Comparison of ENCODE assay signal across 9 cellular contexts in genomic region chr12:6465467-6466183, GRCh38. TPM values are rescaled to one million over a fixed set of nuclear protein-coding genes. Genes with fewer than 3 reads are reported as not detected.
DNase-seq lines count a peak whose midpoint lies in the region; ATAC-seq and TF ChIP-seq lines count a peak whose summit lies in the region.
"Had no signal": no experiment of that assay in that cellular context is flagged by ENCODE, and none has a peak within 500 bp of the region (broad histone marks: within the 10 kb centered on the region; RNA-seq: fewer than 3 reads in every experiment).

No MANE protein-coding gene starts in this region.

- peaks cover 79% of the 10 kb centered on the region for H3K4me1 Mint-ChIP-seq in T-helper 1 cell treated with Interleukin-12 subunit alpha and Interleukin-12 subunit beta and Interleukin-4 antibody, amounts not matched to agents 30 μg/mL and 1 μg/mL, for 36 hours (ENCODE audit: low read depth)
- peaks cover 10% of the 10 kb centered on the region for H3K4me1 Mint-ChIP-seq in endodermal cell

- ATAC-seq in HG03457 (IDR thresholded peaks at IDR 0.05; ENCODE audit: unreplicated experiment) = no peak
- no peak for ATAC-seq in GM21423 (IDR thresholded peaks at IDR 0.05; ENCODE audit: unreplicated experiment)

- H3K4me3 Mint-ChIP-seq in T-helper 1 cell treated with Interleukin-12 subunit alpha and Interleukin-12 subunit beta and Interleukin-4 antibody, amounts not matched to agents 30 μg/mL and 1 μg/mL, for 36 hours = no peak overlapping the region
- H3K4me3 Mint-ChIP-seq in endodermal cell = no peak overlapping the region

- peaks cover 79% of the 10 kb centered on the region for H3K4me1 ChIP-seq in DOHH2 (ENCODE audit: control insufficient read depth, low read length)
- H3K4me1 ChIP-seq in endodermal cell (ENCODE audit: control insufficient read depth, insufficient read depth, low read length) = no peaks in the 10 kb centered on the region

- H3K9me2 ChIP-seq in DOHH2 (replicated peaks; ENCODE audit: control insufficient read depth, low read length) = no peaks in the 10 kb centered on the region

- H3K9me3 ChIP-seq in DOHH2 (ENCODE audit: control insufficient read depth, insufficient read depth, low read length) (no peaks in the 10 kb centered on the region), endodermal cell (ENCODE audit: control insufficient read depth, low read length) (no peaks in the 10 kb centered on the region)

- H3K79me2 ChIP-seq in DOHH2 (ENCODE audit: control insufficient read depth, low read length) = peaks cover 72% of the 10 kb centered on the region

- H3K9ac ChIP-seq in endodermal cell (ENCODE audit: extremely low read depth, low read length, poor library complexity, severe bottlenecking) = no peak overlapping the region

- no peaks in the 10 kb centered on the region for H4K20me1 ChIP-seq in DOHH2 (ENCODE audit: control insufficient read depth, insufficient read depth, low read depth, low read length)

- H3K27ac Mint-ChIP-seq in T-helper 1 cell treated with Interleukin-12 subunit alpha and Interleukin-12 subunit beta and Interleukin-4 antibody, amounts not matched to agents 30 μg/mL and 1 μg/mL, for 36 hours = peak overlapping the region; percentile 68
- H3K27ac Mint-ChIP-seq in endodermal cell = no peak overlapping the region

- DNase-seq in NAMALWA (ENCODE audit: low spot score) = peak; percentile 80
- DNase-seq in endodermal cell = peak; percentile 90
- DNase-seq in middle frontal gyrus (ENCODE audit: extremely low spot score, low spot score) = peak; percentile 42
- DNase-seq: left cardiac atrium had no signal

- no peaks in the 10 kb centered on the region for H3K9me3 Mint-ChIP-seq in T-helper 1 cell treated with Interleukin-12 subunit alpha and Interleukin-12 subunit beta and Interleukin-4 antibody, amounts not matched to agents 30 μg/mL and 1 μg/mL, for 36 hours
- H3K9me3 Mint-ChIP-seq in endodermal cell = no peaks in the 10 kb centered on the region

- peak overlapping the region; percentile 17 for H3K4me2 ChIP-seq in DOHH2 (ENCODE audit: low read length)

- peaks cover 78% of the 10 kb centered on the region for H3K36me3 Mint-ChIP-seq in T-helper 1 cell treated with Interleukin-12 subunit alpha and Interleukin-12 subunit beta and Interleukin-4 antibody, amounts not matched to agents 30 μg/mL and 1 μg/mL, for 36 hours (ENCODE audit: low read depth)
- peaks cover 62% of the 10 kb centered on the region for H3K36me3 Mint-ChIP-seq in endodermal cell (ENCODE audit: low read depth)

- no peaks in the 10 kb centered on the region for H3K27me3 Mint-ChIP-seq in T-helper 1 cell treated with Interleukin-12 subunit alpha and Interleukin-12 subunit beta and Interleukin-4 antibody, amounts not matched to agents 30 μg/mL and 1 μg/mL, for 36 hours (ENCODE audit: low read depth)
- peaks cover 5% of the 10 kb centered on the region for H3K27me3 Mint-ChIP-seq in endodermal cell (ENCODE audit: insufficient read depth)

- no peak overlapping the region for H3K27ac ChIP-seq in 22Rv1
- peak overlapping the region; percentile 19 for H3K27ac ChIP-seq in DOHH2 (ENCODE audit: low read depth, low read length)
- H3K27ac ChIP-seq in endodermal cell (ENCODE audit: low read depth, low read length) = no peak overlapping the region

- H3K36me3 ChIP-seq in DOHH2 (ENCODE audit: control insufficient read depth, low read length) (peaks cover 90% of the 10 kb centered on the region), endodermal cell (ENCODE audit: control insufficient read depth, insufficient read depth, low read length) (peaks cover 28% of the 10 kb centered on the region)

- peak; percentile 92 for TF ChIP-seq CTCF in 22Rv1 (IDR thresholded peaks at IDR 0.05)
- peak; percentile 88 for TF ChIP-seq CTCF in DOHH2 (IDR thresholded peaks at IDR 0.05; ENCODE audit: low read depth, low read length, poor library complexity, severe bottlenecking)
- TF ChIP-seq CTCF in endodermal cell (conservative IDR thresholded peaks at IDR 0.05) = peak; percentile 98

- 65 to 68% methylated on average over 6 of the region's 6 CpGs for WGBS in endodermal cell (ENCODE audit: insufficient coverage in 1 of 2, insufficient read length in 1 of 2), 2 experiments

- H3K4me3 ChIP-seq in DOHH2 (ENCODE audit: low read length) = no peak overlapping the region
- H3K4me3 ChIP-seq in endodermal cell (ENCODE audit: low read length) = no peak overlapping the region

- no peaks in the 10 kb centered on the region for H3K27me3 ChIP-seq in DOHH2 (ENCODE audit: control insufficient read depth, low read length)
- H3K27me3 ChIP-seq in endodermal cell (ENCODE audit: control insufficient read depth, insufficient read depth, low read length, poor library complexity, severe bottlenecking) = no peaks in the 10 kb centered on the region

- H3F3A ChIP-seq in DOHH2 (ENCODE audit: control insufficient read depth, insufficient read depth) = peaks cover 18% of the 10 kb centered on the region

RNA-seq across cellular contexts. Expression of gene VAMP1, which starts 4.9 kb away (rescaled TPM):
- 10 to 100 TPM in 1 of 2 donors, 1 to 10 TPM in 1; 5.6 to 17.8 TPM for total RNA-seq in endodermal cell
- polyA plus RNA-seq in endodermal cell (2013, experiment 1 of 2) = 15.1 TPM
- polyA plus RNA-seq in endodermal cell (2013, experiment 2 of 2) = 12.9 TPM

RNA-seq across cellular contexts. Expression of gene TAPBPL, which starts 13.8 kb away (rescaled TPM):
- total RNA-seq in endodermal cell = 1 to 10 TPM in 1 of 2 donors, under 1 TPM in 1; 0.55 to 1.4 TPM
- 0.46 TPM for polyA plus RNA-seq in endodermal cell (2013, experiment 1 of 2)
- polyA plus RNA-seq in endodermal cell (2013, experiment 2 of 2) = 0.41 TPM

RNA-seq across cellular contexts. Expression of gene CD27, which starts 20.9 kb away (rescaled TPM):
- total RNA-seq in endodermal cell = under 1 TPM in 1 of 2 donors, not detected in 1; 0.44 TPM
- polyA plus RNA-seq in endodermal cell (2013, experiment 1 of 2) = not detected
- not detected for polyA plus RNA-seq in endodermal cell (2013, experiment 2 of 2)

RNA-seq across cellular contexts. Expression of gene MRPL51, which starts 27.4 kb away (rescaled TPM):
- total RNA-seq in endodermal cell = 100 to 1,000 TPM; 196 to 450 TPM
- 216 TPM for polyA plus RNA-seq in endodermal cell (2013, experiment 1 of 2)
- 234 TPM for polyA plus RNA-seq in endodermal cell (2013, experiment 2 of 2)

RNA-seq across cellular contexts. Expression of gene NCAPD2, which starts 28.3 kb away (rescaled TPM):
- 100 to 1,000 TPM in 1 of 2 donors, 10 to 100 TPM in 1; 90.3 to 150 TPM for total RNA-seq in endodermal cell
- 118 TPM for polyA plus RNA-seq in endodermal cell (2013, experiment 1 of 2)
- polyA plus RNA-seq in endodermal cell (2013, experiment 2 of 2) = 118 TPM
